In genomic region chr20:41134362-41135186, GRCh38 we compare ENCODE assay signal across 1 cellular context.
TF ChIP-seq lines count a peak whose summit lies in the region.

No MANE protein-coding gene starts in this region.

TF ChIP-seq in HepG2, 621 proteins besides CTCF, POLR2A, EP300 and RAD21 (continued from another document):
- TF ChIP-seq ZNF512B (CRISPR knock-in tag; IDR thresholded peaks at IDR 0.05; ENCODE audit: borderline replicate concordance) = 0 out of 2 replicates have a peak, but pooled peaks have one; percentile 28
- TF ChIP-seq ZNF274 (CRISPR knock-in tag; IDR thresholded peaks at IDR 0.05) = 0 out of 2 replicates have a peak, but pooled peaks have one; percentile 43
- peak; percentile 9; the same call in 1 of the 3 replicates for TF ChIP-seq MXI1 (IDR thresholded peaks at IDR 0.05; ENCODE audit: borderline replicate concordance, low read depth, low read length)
- no peak; the same call in 1 of the 2 replicates for TF ChIP-seq THAP9 (CRISPR knock-in tag; IDR thresholded peaks at IDR 0.05; ENCODE audit: borderline replicate concordance)
- TF ChIP-seq ZNF572 (CRISPR knock-in tag; IDR thresholded peaks at IDR 0.05) = 0 out of 2 replicates have a peak, but pooled peaks have one; percentile 5
- TF ChIP-seq NPAS2 (CRISPR knock-in tag; IDR thresholded peaks at IDR 0.05; ENCODE audit: borderline replicate concordance) = 0 out of 2 replicates have a peak, but pooled peaks have one; percentile 65
- peak; percentile 27 for TF ChIP-seq ZNF781 (CRISPR knock-in tag; IDR thresholded peaks at IDR 0.05; ENCODE audit: borderline replicate concordance, not compliant biosample characterization)
- no peak; the same call in 1 of the 2 replicates for TF ChIP-seq IKZF5 (CRISPR knock-in tag; IDR thresholded peaks at IDR 0.05)
- peak; percentile 97 for TF ChIP-seq ZMYM3 (CRISPR knock-in tag; IDR thresholded peaks at IDR 0.05)
- TF ChIP-seq ZNF18 (CRISPR knock-in tag; IDR thresholded peaks at IDR 0.05; ENCODE audit: insufficient replicate concordance) = peak; percentile 33
- TF ChIP-seq ZMYM2 (CRISPR knock-in tag; IDR thresholded peaks at IDR 0.05) = 0 out of 2 replicates have a peak, but pooled peaks have one; percentile 20
- TF ChIP-seq BCL3 (CRISPR knock-in tag; IDR thresholded peaks at IDR 0.05) = 0 out of 2 replicates have a peak, but pooled peaks have one; percentile 8
TF ChIP-seq in HepG2: peak in this region for 44.
